ENCODE assay signal across 8 cellular contexts in genomic region chr11:123653997-123654565, GRCh38. TPM values are rescaled to one million over a fixed set of nuclear protein-coding genes. Genes with fewer than 3 reads are reported as not detected.
DNase-seq lines count a peak whose midpoint lies in the region; ATAC-seq and TF ChIP-seq lines count a peak whose summit lies in the region.

No MANE protein-coding gene starts in this region.

- no peaks in the 10 kb centered on the region for H3K9me3 Mint-ChIP-seq in endodermal cell

- no peak overlapping the region for H4K8ac ChIP-seq in mesendoderm (ENCODE audit: low read depth, low read length)

- H4K5ac ChIP-seq in mesendoderm (ENCODE audit: low read length): no peak overlapping the region

- H3K36me3 Mint-ChIP-seq in endodermal cell (ENCODE audit: low read depth): no peaks in the 10 kb centered on the region

- H3K4me1 Mint-ChIP-seq in endodermal cell: peaks cover 8% of the 10 kb centered on the region

- H3K23ac ChIP-seq in mesendoderm (ENCODE audit: low read length): no peak overlapping the region

- H3K4ac ChIP-seq in mesendoderm (ENCODE audit: low read depth, low read length): no peak overlapping the region

- no peak overlapping the region for H3K18ac ChIP-seq in mesendoderm (ENCODE audit: low read length)

- H3K27me3 Mint-ChIP-seq in endodermal cell (ENCODE audit: insufficient read depth): peaks cover 59% of the 10 kb centered on the region

- H2BK15ac ChIP-seq in mesendoderm (replicated peaks; ENCODE audit: low read depth): no peak overlapping the region

- no peak for ATAC-seq in GM21515 (IDR thresholded peaks at IDR 0.05; ENCODE audit: unreplicated experiment)

- intact Hi-C loops in testis (cut with DNase I; ENCODE audit: low total_unique reads): no loop called here

- H3K4me3 ChIP-seq in WI38 (ENCODE audit: low read depth, low read length) (peak overlapping the region; percentile 56), endodermal cell (ENCODE audit: low read length) (peak overlapping the region; percentile 89), mesendoderm (ENCODE audit: low read length) (peak overlapping the region; percentile 46), testis (peak overlapping the region; percentile 49 to 74)

- no peaks in the 10 kb centered on the region for H3K79me2 ChIP-seq in mesendoderm (ENCODE audit: control insufficient read depth, insufficient read depth, low read length)

- H3K4me1 ChIP-seq in endodermal cell (ENCODE audit: control insufficient read depth, insufficient read depth, low read length) (peaks cover 6% of the 10 kb centered on the region), mesendoderm (ENCODE audit: control insufficient read depth, low read depth, low read length) (peaks cover 2% of the 10 kb centered on the region), testis (peaks cover 8% of the 10 kb centered on the region)

- TF ChIP-seq POLR2A in testis (IDR thresholded peaks at IDR 0.05): no peak

- DNase-seq in DMS53 treated with DMSO at 0.1 percent for 48 hours (lab: John Stamatoyannopoulos, UW; ENCODE audit: unreplicated experiment): peak; percentile 51
- DNase-seq in HPDE6-E6E7 (ENCODE audit: extremely low spot score): peak; percentile 50
- DNase-seq in endodermal cell: peak; percentile 89
- no peak for DNase-seq in mesendoderm
- peak; percentile 60 for DNase-seq in testis
- no peak for DNase-seq in central memory CD4-positive, alpha-beta T cell

- H2BK120ac ChIP-seq in mesendoderm (ENCODE audit: low read depth, low read length): no peak overlapping the region

- H3K9ac ChIP-seq in endodermal cell (ENCODE audit: extremely low read depth, low read length, poor library complexity, severe bottlenecking): no peak overlapping the region
- peak overlapping the region; percentile 29 for H3K9ac ChIP-seq in mesendoderm (ENCODE audit: low read length)

- no peak overlapping the region for H2BK5ac ChIP-seq in mesendoderm (ENCODE audit: low read length)

- TF ChIP-seq CTCF in WI38 (IDR thresholded peaks at IDR 0.05; ENCODE audit: low read depth, low read length) (no peak), endodermal cell (conservative IDR thresholded peaks at IDR 0.05) (peak; percentile 9), testis (IDR thresholded peaks at IDR 0.05) (no peak)

- H3K79me1 ChIP-seq in mesendoderm (ENCODE audit: low read length): no peaks in the 10 kb centered on the region

- no peak overlapping the region for H2AK5ac ChIP-seq in mesendoderm (ENCODE audit: low read length)

- WGBS in endodermal cell (ENCODE audit: insufficient coverage in 1 of 2, insufficient read length in 1 of 2), 2 experiments: 0% methylated on average over 2 to 55 of the region's 55 CpGs
- WGBS in mesendoderm (ENCODE audit: extremely low coverage, insufficient coverage, low lambda C conversion rate): no CpG with 5 or more reads among the region's 55 CpGs
- 0% methylated on average over 49 of the region's 55 CpGs; no CpG with 5 or more reads in 1 of the 2 donors for WGBS in testis, 2 donors

- H3K27ac ChIP-seq in endodermal cell (ENCODE audit: low read depth, low read length) (no peak overlapping the region), mesendoderm (ENCODE audit: low read depth, low read length) (no peak overlapping the region), testis (no peak overlapping the region)

- peak overlapping the region; percentile 57 for H3K56ac ChIP-seq in mesendoderm (ENCODE audit: low read length)

- peak overlapping the region; percentile 68 for H3K4me3 Mint-ChIP-seq in endodermal cell

- H3K36me3 ChIP-seq in endodermal cell (ENCODE audit: control insufficient read depth, insufficient read depth, low read length) (no peaks in the 10 kb centered on the region), mesendoderm (ENCODE audit: control insufficient read depth, insufficient read depth, low read length) (no peaks in the 10 kb centered on the region), testis (ENCODE audit: low read depth, missing control alignments) (no peaks in the 10 kb centered on the region)

- no peak overlapping the region for H3K27ac Mint-ChIP-seq in endodermal cell

- H3K9me3 ChIP-seq in endodermal cell (ENCODE audit: control insufficient read depth, low read length): no peaks in the 10 kb centered on the region
- H3K9me3 ChIP-seq in testis: no peaks in the 10 kb centered on the region

- H3K4me2 ChIP-seq in mesendoderm (ENCODE audit: low read length): peak overlapping the region; percentile 94

- H3K27me3 ChIP-seq in endodermal cell (ENCODE audit: control insufficient read depth, insufficient read depth, low read length, poor library complexity, severe bottlenecking) (peaks cover 47% of the 10 kb centered on the region), mesendoderm (ENCODE audit: insufficient read depth, low read length, poor library complexity) (peaks cover 2% of the 10 kb centered on the region), testis (no peaks in the 10 kb centered on the region)

RNA-seq across cellular contexts. Expression of gene SCN3B, which starts 0.3 kb away (rescaled TPM):
- total RNA-seq in endodermal cell (under 1 TPM; 0.51 to 0.90 TPM), testis (1 to 10 TPM; 3.9 to 5.1 TPM)
- 3.9 TPM for polyA plus RNA-seq in endodermal cell (2013, experiment 1 of 2)
- 3.1 TPM for polyA plus RNA-seq in endodermal cell (2013, experiment 2 of 2)
- 0.53 TPM for polyA plus RNA-seq in mesendoderm (2013, experiment 1 of 2)
- 0.66 TPM for polyA plus RNA-seq in mesendoderm (2013, experiment 2 of 2)
- 2.4 TPM for polyA plus RNA-seq in testis (ENCODE audit: insufficient read depth, low read depth, low replicate concordance)

Comparison
In these comparisons a context has a peak if more than half of its experiments do, and no peak if none do; other contexts are left out.
1. DNase-seq: peak in DMS53 treated with DMSO at 0.1 percent for 48 hours (single experiment), HPDE6-E6E7 (single experiment), endodermal cell (single experiment) and testis (single experiment); none in mesendoderm (single experiment) and central memory CD4-positive, alpha-beta T cell (single experiment).
2. Peak in every context shown above with its lines, with median percentiles within 50 percentile points of each other: H3K4me3 ChIP-seq.